Comparison of ENCODE assay signal across 17 cellular contexts in the genomic region with DNA sequence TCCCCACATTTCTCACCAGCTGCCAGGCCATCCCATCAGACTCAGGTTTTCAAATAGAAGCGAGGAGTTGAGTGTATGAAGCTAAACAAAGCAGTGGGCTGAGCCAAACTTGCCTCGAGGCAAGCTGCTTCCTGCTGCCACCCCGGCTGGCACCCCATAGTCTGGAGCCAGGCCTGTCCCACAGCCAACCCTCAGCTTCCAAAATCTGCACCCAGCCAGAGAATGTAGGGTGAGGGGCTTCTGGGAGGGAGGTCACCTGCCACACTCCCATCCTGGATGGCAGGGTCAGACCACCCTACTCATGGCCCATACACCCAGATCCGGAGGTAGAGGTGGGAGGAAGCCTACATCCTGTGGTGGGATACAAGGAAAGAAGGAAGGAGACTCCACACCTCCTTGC. TPM values are rescaled to one million over a fixed set of nuclear protein-coding genes. Genes with fewer than 3 reads are reported as not detected.
DNase-seq lines count a peak whose midpoint lies in the region; ATAC-seq and TF ChIP-seq lines count a peak whose summit lies in the region.
"Had no signal": no experiment of that assay in that cellular context is flagged by ENCODE, and none has a peak within 500 bp of the region (broad histone marks: within the 10 kb centered on the region; RNA-seq: fewer than 3 reads in every experiment).

No MANE protein-coding gene starts in this region.

- peak overlapping the region; percentile 6 for H3K27ac Mint-ChIP-seq in neural crest cell (ENCODE audit: unreplicated experiment)
- H3K27ac Mint-ChIP-seq: CD4-positive, CD25-positive, alpha-beta regulatory T cell had no signal

- no peaks in the 10 kb centered on the region for H3K36me3 Mint-ChIP-seq in neural crest cell (ENCODE audit: low read depth)
- H3K36me3 Mint-ChIP-seq: CD4-positive, CD25-positive, alpha-beta regulatory T cell had no signal

- no peak overlapping the region for H3K4me3 Mint-ChIP-seq in neural crest cell

- intact Hi-C loops in cardiac septum (cut with DNase I): no loop called here
- intact Hi-C loops in Right ventricle myocardium inferior (cut with DNase I): no loop called here

- H3K4me1 Mint-ChIP-seq in neural crest cell: peaks cover 5% of the 10 kb centered on the region
- H3K4me1 Mint-ChIP-seq: CD4-positive, CD25-positive, alpha-beta regulatory T cell had no signal

- H3K27me3 Mint-ChIP-seq in neural crest cell (ENCODE audit: low read depth): peaks cover 17% of the 10 kb centered on the region

- DNase-seq in cardiac septum (ENCODE audit: low spot score): peak; percentile 41
- no peak for DNase-seq in Right ventricle myocardium inferior (ENCODE audit: missing footprints)
- DNase-seq in NCI-H446 treated with DMSO at 0.1 percent for 48 hours (lab: John Stamatoyannopoulos, UW): peak; percentile 53
- DNase-seq in neural crest cell (ENCODE audit: low read depth, low spot score): no peak
- no peak for DNase-seq in NCI-H187 treated with DMSO at 0.1 percent for 48 hours (lab: John Stamatoyannopoulos, UW)
- DNase-seq in SW 1271 (lab: John Stamatoyannopoulos, UW): no peak
- DNase-seq: CD4-positive, CD25-positive, alpha-beta regulatory T cell; DMS53; GOT3; HCEC 1CT; NCI-H1092 treated with DMSO at 0.1 percent for 48 hours; NCI-H1436; NCI-H2029; NCI-H526 treated with DMSO at 0.1 percent for 48 hours; RPMI8226; SHP77 treated with DMSO at 0.1 percent for 48 hours had no signal

- no peak for TF ChIP-seq CTCF in neural crest cell (conservative IDR thresholded peaks at IDR 0.05)

- no peak for ATAC-seq in Right ventricle myocardium inferior
- ATAC-seq in GM18868 (IDR thresholded peaks at IDR 0.05; ENCODE audit: unreplicated experiment): no peak

- H3K9me3 Mint-ChIP-seq in neural crest cell: no peaks in the 10 kb centered on the region

RNA-seq across cellular contexts. Expression of gene ALDH1B1, which starts 22.3 kb away (rescaled TPM):
- total RNA-seq in cardiac septum (21.0 TPM), Right ventricle myocardium inferior (18.4 TPM), neural crest cell (32.9 and 37.3 TPM in 2 replicates)

RNA-seq across cellular contexts. Expression of gene IGFBPL1, which starts 54.0 kb away (rescaled TPM):
- total RNA-seq in cardiac septum: 0.30 TPM
- not detected for total RNA-seq in Right ventricle myocardium inferior
- total RNA-seq in neural crest cell: 58.9 and 63.8 TPM in 2 replicates
- total RNA-seq: CD4-positive, CD25-positive, alpha-beta regulatory T cell had no signal

Comparison
In these comparisons a context has a peak if more than half of its experiments do, and no peak if none do; other contexts are left out.
1. DNase-seq: peak in cardiac septum (single experiment) and NCI-H446 treated with DMSO at 0.1 percent for 48 hours (single experiment); none in Right ventricle myocardium inferior (single experiment), neural crest cell (single experiment), NCI-H187 treated with DMSO at 0.1 percent for 48 hours (single experiment) and SW 1271 (0 of 2).
2. RNA of gene IGFBPL1, which starts 54.0 kb away (total RNA-seq): 58.9 to 63.8 TPM in neural crest cell; 0.30 TPM in cardiac septum (single experiment) and not detected in Right ventricle myocardium inferior (single experiment); every median in the first group is over 10 times any median in the second.